8 cellular contexts compared by ENCODE assay signal in genomic region chr16:18984425-18985005, GRCh38. TPM values are rescaled to one million over a fixed set of nuclear protein-coding genes. Genes with fewer than 3 reads are reported as not detected.
DNase-seq lines count a peak whose midpoint lies in the region; ATAC-seq and TF ChIP-seq lines count a peak whose summit lies in the region.

No MANE protein-coding gene starts in this region.

- no peak overlapping the region for H3K4ac ChIP-seq in neuronal stem cell (ENCODE audit: low read length)

- TF ChIP-seq CTCF in BE2C (IDR thresholded peaks at IDR 0.05; ENCODE audit: low read depth, low read length) (no peak), RWPE2 (IDR thresholded peaks at IDR 0.05; ENCODE audit: poor library complexity, severe bottlenecking) (no peak), fibroblast of mammary gland (conservative IDR thresholded peaks at IDR 0.05; ENCODE audit: control insufficient read depth, insufficient read depth, low read depth, low read length) (no peak)

- no peaks in the 10 kb centered on the region for H3K9me3 Mint-ChIP-seq in activated naive CD4-positive, alpha-beta T cell treated with anti-CD3 and anti-CD28 coated beads for 36 hours

- H3K36me3 Mint-ChIP-seq in activated naive CD4-positive, alpha-beta T cell treated with anti-CD3 and anti-CD28 coated beads for 36 hours (ENCODE audit: low read depth), result no peaks in the 10 kb centered on the region

- peak overlapping the region; percentile 99 for H3K18ac ChIP-seq in neuronal stem cell (ENCODE audit: low read length)

- H2BK120ac ChIP-seq in neuronal stem cell (ENCODE audit: low read depth, low read length), result no peak overlapping the region

- no peak overlapping the region for H2BK15ac ChIP-seq in neuronal stem cell (ENCODE audit: low read length)

- WGBS in neuronal stem cell (ENCODE audit: extremely low coverage in 2 of 2, insufficient read length in 2 of 2, insufficient replicate concordance in 1 of 2), 2 donors, result no CpG with 5 or more reads among the region's 11 CpGs

- H4K8ac ChIP-seq in neuronal stem cell (ENCODE audit: low read depth, low read length), result no peak overlapping the region

- H3K23ac ChIP-seq in neuronal stem cell (ENCODE audit: low read depth, low read length, poor library complexity), result peak overlapping the region; percentile 87

- ATAC-seq in RWPE2 (ENCODE audit: low read depth), result no peak
- ATAC-seq in GM21360 (IDR thresholded peaks at IDR 0.05; ENCODE audit: unreplicated experiment), result no peak
- no peak for ATAC-seq in GM18519 (IDR thresholded peaks at IDR 0.05; ENCODE audit: low FRiP score, unreplicated experiment)

- peak overlapping the region; percentile 66 for H3K4me2 ChIP-seq in neuronal stem cell (ENCODE audit: insufficient read depth, low read length, poor library complexity, severe bottlenecking)

- H3K27me3 Mint-ChIP-seq in activated naive CD4-positive, alpha-beta T cell treated with anti-CD3 and anti-CD28 coated beads for 36 hours (ENCODE audit: low read depth), result peaks cover 32% of the 10 kb centered on the region

- H3K27ac ChIP-seq in RWPE2 (ENCODE audit: poor library complexity, severe bottlenecking), result peak overlapping the region; percentile 55
- no peak overlapping the region for H3K27ac ChIP-seq in neuronal stem cell (replicated peaks; ENCODE audit: low read length)

- CTCF ChIA-PET in activated naive CD4-positive, alpha-beta T cell treated with anti-CD3 and anti-CD28 coated beads for 36 hours (lab: Charles Lee), result no interaction called here

- H2BK5ac ChIP-seq in neuronal stem cell (ENCODE audit: low read length), result no peak overlapping the region

- no peak overlapping the region for H2BK12ac ChIP-seq in neuronal stem cell (ENCODE audit: low read length)

- no peak for DNase-seq in BE2C
- no peak for DNase-seq in RWPE2 (ENCODE audit: low spot score)
- DNase-seq in fibroblast of mammary gland (ENCODE audit: low read depth), result no peak
- no peak for DNase-seq in neuronal stem cell (ENCODE audit: low spot score)
- no peak for DNase-seq in NOMO-1 (lab: John Stamatoyannopoulos, UW; ENCODE audit: unreplicated experiment in 2 of 2)
- DNase-seq in activated naive CD4-positive, alpha-beta T cell treated with anti-CD3 and anti-CD28 coated beads for 36 hours, result no peak

- peak overlapping the region; percentile 96 for H2AFZ ChIP-seq in neuronal stem cell (ENCODE audit: low read length)

- H3K27ac Mint-ChIP-seq in activated naive CD4-positive, alpha-beta T cell treated with anti-CD3 and anti-CD28 coated beads for 36 hours, result no peak overlapping the region

- peak overlapping the region; percentile 77 for H3K4me3 ChIP-seq in BE2C (ENCODE audit: low read depth, low read length)
- H3K4me3 ChIP-seq in RWPE2 (ENCODE audit: severe bottlenecking), result peak overlapping the region; percentile 54
- peak overlapping the region; percentile 46 for H3K4me3 ChIP-seq in fibroblast of mammary gland (ENCODE audit: control insufficient read depth, low read depth, low read length)
- peak overlapping the region; percentile 60 to 93 for H3K4me3 ChIP-seq in neuronal stem cell (ENCODE audit: low read length in 2 of 2)

- H3K4me1 ChIP-seq in BE2C (no peaks in the 10 kb centered on the region), RWPE2 (ENCODE audit: insufficient read depth, poor library complexity, severe bottlenecking) (peaks cover 4% of the 10 kb centered on the region), neuronal stem cell (ENCODE audit: control insufficient read depth in 2 of 2, insufficient read depth in 1 of 2, low read depth in 1 of 2, low read length in 2 of 2) (peaks cover 0 to 2% of the 10 kb centered on the region in 2 donors)

- H2AK5ac ChIP-seq in neuronal stem cell (ENCODE audit: low read depth, low read length), result no peak overlapping the region

- H3K9me3 ChIP-seq in BE2C, result no peaks in the 10 kb centered on the region
- H3K9me3 ChIP-seq in RWPE2 (ENCODE audit: severe bottlenecking), result no peaks in the 10 kb centered on the region
- H3K9me3 ChIP-seq in neuronal stem cell (replicated peaks in 1 of 2; ENCODE audit: control insufficient read depth in 2 of 2, insufficient read depth in 1 of 2, low read depth in 1 of 2, low read length in 2 of 2), result no peaks in the 10 kb centered on the region

- H3K27me3 ChIP-seq in BE2C (no peaks in the 10 kb centered on the region), RWPE2 (ENCODE audit: insufficient read depth, poor library complexity, severe bottlenecking) (no peaks in the 10 kb centered on the region), neuronal stem cell (ENCODE audit: control insufficient read depth in 3 of 3, insufficient read depth in 3 of 3, low read depth in 1 of 3, low read length in 3 of 3) (no peaks in the 10 kb centered on the region)

- no peak overlapping the region for H4K91ac ChIP-seq in neuronal stem cell (ENCODE audit: low read depth, low read length, poor library complexity)

- intact Hi-C loops in activated naive CD4-positive, alpha-beta T cell treated with anti-CD3 and anti-CD28 coated beads for 36 hours (cut with micrococcal nuclease), result no loop called here

- no peak overlapping the region for H3K4me3 Mint-ChIP-seq in activated naive CD4-positive, alpha-beta T cell treated with anti-CD3 and anti-CD28 coated beads for 36 hours

- H3K9ac ChIP-seq in neuronal stem cell (ENCODE audit: low read depth, low read length, poor library complexity), result peak overlapping the region; percentile 99

- H3K4me1 Mint-ChIP-seq in activated naive CD4-positive, alpha-beta T cell treated with anti-CD3 and anti-CD28 coated beads for 36 hours (ENCODE audit: low read depth), result no peaks in the 10 kb centered on the region

- H3K36me3 ChIP-seq in BE2C, result no peaks in the 10 kb centered on the region
- no peaks in the 10 kb centered on the region for H3K36me3 ChIP-seq in RWPE2 (ENCODE audit: low read depth)
- no peaks in the 10 kb centered on the region for H3K36me3 ChIP-seq in neuronal stem cell (replicated peaks in 1 of 2; ENCODE audit: control insufficient read depth in 2 of 2, insufficient read depth in 2 of 2, low read length in 2 of 2)

- H3K79me1 ChIP-seq in neuronal stem cell (ENCODE audit: low read depth, low read length), result no peaks in the 10 kb centered on the region

- H3K14ac ChIP-seq in neuronal stem cell (ENCODE audit: low read length), result no peak overlapping the region

RNA-seq across cellular contexts. Expression of gene TMC7, which starts 0.8 kb away (rescaled TPM):
- 1.5 TPM for polyA plus RNA-seq in BE2C (2012; ENCODE audit: insufficient read depth, insufficient read length, low read depth)
- polyA plus RNA-seq in neuronal stem cell (2013, experiment 1 of 2), result 6.0 TPM
- polyA plus RNA-seq in neuronal stem cell (2013, experiment 2 of 2), result 6.2 TPM
- total RNA-seq in activated naive CD4-positive, alpha-beta T cell treated with anti-CD3 and anti-CD28 coated beads for 36 hours, result not detected

RNA-seq across cellular contexts. Expression of gene SMG1, which starts 58.3 kb away (rescaled TPM):
- polyA plus RNA-seq in BE2C (2012; ENCODE audit: insufficient read depth, insufficient read length, low read depth), result 18.6 TPM
- polyA plus RNA-seq in neuronal stem cell (2013, experiment 1 of 2), result 10.9 TPM
- 12.0 TPM for polyA plus RNA-seq in neuronal stem cell (2013, experiment 2 of 2)
- 100 to 1,000 TPM in 1 of 2 experiments, 10 to 100 TPM in 1; 96.7 to 106 TPM for total RNA-seq in activated naive CD4-positive, alpha-beta T cell treated with anti-CD3 and anti-CD28 coated beads for 36 hours
